ENCODE assay signal across 15 cellular contexts in genomic region chr9:123059472-123060220, GRCh38. TPM values are rescaled to one million over a fixed set of nuclear protein-coding genes. Genes with fewer than 3 reads are reported as not detected.
"Had no signal": no experiment of that assay in that cellular context is flagged by ENCODE, and none has a peak within 500 bp of the region (broad histone marks: within the 10 kb centered on the region; RNA-seq: fewer than 3 reads in every experiment).

No MANE protein-coding gene starts in this region.

- H3K36me3 Mint-ChIP-seq: activated naive CD4-positive, alpha-beta T cell treated with anti-CD3 and anti-CD28 coated beads, Interleukin-2, amount 10 ng/mL, durations not matched to agents 7 days and 5 days had no signal

- H3K4me1 ChIP-seq: parathyroid adenoma had no signal

- H3K79me2 ChIP-seq: parathyroid adenoma had no signal

- H2AFZ ChIP-seq: parathyroid adenoma had no signal

- H3K9me3 Mint-ChIP-seq: activated naive CD4-positive, alpha-beta T cell treated with anti-CD3 and anti-CD28 coated beads, Interleukin-2, amount 10 ng/mL, durations not matched to agents 7 days and 5 days; activated T-helper 2 cell treated with anti-CD3 and anti-CD28 coated beads, Interferon-gamma antibody, Interleukin-2, Interleukin-4, amounts not matched to agents 10 μg/mL and 5 μg/mL and 100 μg/mL, durations not matched to agents 14 hours and 24 hours and 36 hours; brain; mesothelial cell of epicardium; neural crest cell; stimulated activated naive CD8-positive, alpha-beta T cell treated with anti-CD3 and anti-CD28 coated beads, Interleukin-15, amount 100 ng/mL, for 72 hours had no signal

- H3K27ac ChIP-seq: parathyroid adenoma had no signal

- ATAC-seq: stimulated activated naive CD8-positive, alpha-beta T cell treated with anti-CD3 and anti-CD28 coated beads, Interleukin-15, amount 100 ng/mL, for 72 hours had no signal

- H3K4me1 Mint-ChIP-seq: activated naive CD4-positive, alpha-beta T cell treated with anti-CD3 and anti-CD28 coated beads, Interleukin-2, amount 10 ng/mL, durations not matched to agents 7 days and 5 days; stimulated activated naive CD8-positive, alpha-beta T cell treated with anti-CD3 and anti-CD28 coated beads, Interleukin-15, amount 100 ng/mL, for 72 hours had no signal

- DNase-seq: activated CD4-positive, alpha-beta T cell treated with anti-CD3 and anti-CD28 coated beads for 4 hours; activated CD8-positive, alpha-beta memory T cell treated with anti-CD3 and anti-CD28 coated beads for 24 hours; activated naive CD4-positive, alpha-beta T cell treated with anti-CD3 and anti-CD28 coated beads, Interleukin-2, amount 10 ng/mL, durations not matched to agents 7 days and 5 days; cerebellar nuclear complex; foreskin melanocyte; head of caudate nucleus; stimulated activated CD4-positive, alpha-beta T cell treated with anti-CD3 and anti-CD28 coated beads, Interleukin-15, amount 100 ng/mL, for 24 hours; stimulated activated CD4-positive, alpha-beta T cell treated with anti-CD3 and anti-CD28 coated beads, Interleukin-4, amount 100 ng/mL, for 24 hours; stimulated activated naive CD8-positive, alpha-beta T cell treated with anti-CD3 and anti-CD28 coated beads, Interleukin-15, amount 100 ng/mL, for 72 hours had no signal

- H3K27me3 Mint-ChIP-seq: activated naive CD4-positive, alpha-beta T cell treated with anti-CD3 and anti-CD28 coated beads, Interleukin-2, amount 10 ng/mL, durations not matched to agents 7 days and 5 days; stimulated activated naive CD8-positive, alpha-beta T cell treated with anti-CD3 and anti-CD28 coated beads, Interleukin-15, amount 100 ng/mL, for 72 hours had no signal

- H3K9ac ChIP-seq: parathyroid adenoma had no signal

- H3K4me3 Mint-ChIP-seq: activated naive CD4-positive, alpha-beta T cell treated with anti-CD3 and anti-CD28 coated beads, Interleukin-2, amount 10 ng/mL, durations not matched to agents 7 days and 5 days; brain; mesothelial cell of epicardium; neural crest cell; stimulated activated naive CD8-positive, alpha-beta T cell treated with anti-CD3 and anti-CD28 coated beads, Interleukin-15, amount 100 ng/mL, for 72 hours had no signal

- H3K27ac Mint-ChIP-seq: activated naive CD4-positive, alpha-beta T cell treated with anti-CD3 and anti-CD28 coated beads, Interleukin-2, amount 10 ng/mL, durations not matched to agents 7 days and 5 days; activated T-helper 2 cell treated with anti-CD3 and anti-CD28 coated beads, Interferon-gamma antibody, Interleukin-2, Interleukin-4, amounts not matched to agents 10 μg/mL and 5 μg/mL and 100 μg/mL, durations not matched to agents 14 hours and 24 hours and 36 hours; brain; mesothelial cell of epicardium; stimulated activated naive CD8-positive, alpha-beta T cell treated with anti-CD3 and anti-CD28 coated beads, Interleukin-15, amount 100 ng/mL, for 72 hours had no signal

RNA-seq across cellular contexts. Expression of gene GPR21, which starts 26.2 kb away (rescaled TPM):
- total RNA-seq: myocyte had no signal
